In genomic region chr1:159915571-159916239, GRCh38 we compare ENCODE assay signal across 12 cellular contexts. TPM values are rescaled to one million over a fixed set of nuclear protein-coding genes. Genes with fewer than 3 reads are reported as not detected.
DNase-seq lines count a peak whose midpoint lies in the region; ATAC-seq, FAIRE-seq and TF ChIP-seq lines count a peak whose summit lies in the region.
"Had no signal": no experiment of that assay in that cellular context is flagged by ENCODE, and none has a peak within 500 bp of the region (broad histone marks: within the 10 kb centered on the region; RNA-seq: fewer than 3 reads in every experiment).

No MANE protein-coding gene starts in this region.

- peak overlapping the region; percentile 83 for H3K27ac Mint-ChIP-seq in osteocyte (ENCODE audit: unreplicated experiment)

- no peak overlapping the region for H3K4me3 ChIP-seq in RWPE2 (ENCODE audit: severe bottlenecking)

- peaks cover 67% of the 10 kb centered on the region for H3K4me1 Mint-ChIP-seq in osteocyte (ENCODE audit: unreplicated experiment)

- H3K27ac ChIP-seq in RWPE2 (ENCODE audit: poor library complexity, severe bottlenecking) (peak overlapping the region; percentile 94), epithelial cell of prostate (peak overlapping the region; percentile 66)

- no peaks in the 10 kb centered on the region for H3K9me3 ChIP-seq in RWPE2 (ENCODE audit: severe bottlenecking)

- H3K9me3 Mint-ChIP-seq in osteocyte (ENCODE audit: unreplicated experiment): no peaks in the 10 kb centered on the region

- H3K36me3 Mint-ChIP-seq in osteocyte (ENCODE audit: unreplicated experiment): peaks cover 24% of the 10 kb centered on the region

- no peak; the same call in 1 of the 3 replicates for ATAC-seq in RWPE2 (ENCODE audit: low read depth)
- ATAC-seq: stimulated activated naive CD8-positive, alpha-beta T cell treated with anti-CD3 and anti-CD28 coated beads, Interleukin-15, Interleukin-2, amounts not matched to agents 100 U/mL and 50 U/mL, for 24 hours had no signal

- no peaks in the 10 kb centered on the region for H3K27me3 Mint-ChIP-seq in osteocyte (ENCODE audit: unreplicated experiment)

- no peak for DNase-seq in GM12892 (ENCODE audit: insufficient read length)
- DNase-seq in RWPE2 (ENCODE audit: low spot score): no peak
- no peak for DNase-seq in epithelial cell of prostate (ENCODE audit: low read depth, low spot score)
- no peak for DNase-seq in osteocyte (ENCODE audit: extremely low spot score, unreplicated experiment)
- no peak for DNase-seq in cerebellar cortex (ENCODE audit: low spot score)
- no peak for DNase-seq in EL
- no peak for DNase-seq in stimulated activated CD4-positive, alpha-beta T cell treated with anti-CD3 and anti-CD28 coated beads, Interleukin-2, amount 100 ng/mL, for 48 hours
- DNase-seq in nucleus accumbens (lab: John Stamatoyannopoulos, UW): no peak
- DNase-seq: activated CD4-positive, alpha-beta T cell treated with anti-CD3 and anti-CD28 coated beads, Interleukin-2, amount 50 U/mL, for 4 hours; cortex of kidney; stimulated activated naive CD8-positive, alpha-beta T cell treated with anti-CD3 and anti-CD28 coated beads, Interleukin-15, Interleukin-2, amounts not matched to agents 100 U/mL and 50 U/mL, for 24 hours had no signal

- FAIRE-seq in GM12892 (lab: Jason Lieb, UNC): no peak
- FAIRE-seq: islet of Langerhans had no signal

- H3K4me1 ChIP-seq in RWPE2 (ENCODE audit: insufficient read depth, poor library complexity, severe bottlenecking): peaks cover 36% of the 10 kb centered on the region

- H3K27me3 ChIP-seq in RWPE2 (ENCODE audit: insufficient read depth, poor library complexity, severe bottlenecking): no peaks in the 10 kb centered on the region

- peaks cover 40% of the 10 kb centered on the region for H3K36me3 ChIP-seq in RWPE2 (ENCODE audit: low read depth)

- H3K4me3 Mint-ChIP-seq in osteocyte (ENCODE audit: unreplicated experiment): no peak overlapping the region

- no peak for TF ChIP-seq CTCF in RWPE2 (IDR thresholded peaks at IDR 0.05; ENCODE audit: poor library complexity, severe bottlenecking)
- no peak for TF ChIP-seq CTCF in osteocyte (IDR thresholded peaks at IDR 0.05)

- TF ChIP-seq POLR2A in GM12892 (IDR thresholded peaks at IDR 0.05; ENCODE audit: low read depth, low read length): peak; percentile 50; the same call in 1 of the 2 replicates

RNA-seq across cellular contexts. Expression of gene TAGLN2, which starts 9.6 kb away (rescaled TPM):
- 500 TPM for polyA plus RNA-seq in GM12892 (2012; ENCODE audit: missing spikeins)
- total RNA-seq in osteocyte: 161 and 169 TPM in 2 replicates

RNA-seq across cellular contexts. Expression of gene CFAP45, which starts 15.7 kb away (rescaled TPM):
- polyA plus RNA-seq in GM12892 (2012; ENCODE audit: missing spikeins): 1.00 TPM
- 0.52 and 0.83 TPM in 2 replicates for total RNA-seq in osteocyte

RNA-seq across cellular contexts. Expression of gene IGSF9, which starts 29.7 kb away (rescaled TPM):
- not detected for polyA plus RNA-seq in GM12892 (2012; ENCODE audit: missing spikeins)
- not detected in 2 replicates for total RNA-seq in osteocyte

RNA-seq across cellular contexts. Expression of gene SLAMF9, which starts 38.3 kb away (rescaled TPM):
- not detected for polyA plus RNA-seq in GM12892 (2012; ENCODE audit: missing spikeins)
- total RNA-seq in osteocyte: not detected in 2 replicates

RNA-seq across cellular contexts. Expression of gene VSIG8, which starts 53.2 kb away (rescaled TPM):
- polyA plus RNA-seq in GM12892 (2012; ENCODE audit: missing spikeins): not detected
- total RNA-seq in osteocyte: not detected in 2 replicates
